ENCODE assay signal across 1 cellular context in the genomic region with DNA sequence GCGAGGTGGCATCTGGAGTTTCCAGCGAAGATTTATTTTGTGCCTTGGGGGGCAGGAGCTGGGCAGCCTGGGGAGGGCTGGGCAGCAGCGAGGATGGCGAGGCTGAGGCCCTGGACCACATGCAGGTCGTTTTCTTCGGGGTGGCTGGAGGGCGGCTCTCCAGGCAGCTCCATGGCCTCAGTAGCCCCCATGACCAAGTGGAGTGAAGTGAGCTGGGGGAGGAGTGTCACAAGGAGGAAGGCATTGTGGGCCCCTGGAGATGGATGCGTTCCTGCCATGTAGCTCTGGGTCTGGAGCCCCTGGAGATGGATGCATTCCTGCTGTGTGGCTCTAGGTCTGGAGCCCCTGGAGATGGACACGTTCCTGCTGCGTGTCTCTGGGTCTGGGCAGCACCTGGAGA.
TF ChIP-seq lines count a peak whose summit lies in the region.

No MANE protein-coding gene starts in this region.

TF ChIP-seq in IMR-90, 13 proteins besides CTCF, POLR2A, EP300 and RAD21:
- TF ChIP-seq BHLHE40 (IDR thresholded peaks at IDR 0.05; ENCODE audit: low read depth, low read length) (no peak), RFX5 (IDR thresholded peaks at IDR 0.05; ENCODE audit: low read depth, low read length) (no peak), FOS (IDR thresholded peaks at IDR 0.05; ENCODE audit: low read depth, low read length) (no peak), RCOR1 (IDR thresholded peaks at IDR 0.05; ENCODE audit: insufficient replicate concordance, low read length) (no peak), MXI1 (IDR thresholded peaks at IDR 0.05; ENCODE audit: borderline replicate concordance, low read depth, low read length) (no peak), SMC3 (IDR thresholded peaks at IDR 0.05; ENCODE audit: low read depth, low read length) (no peak), CEBPB (IDR thresholded peaks at IDR 0.05; ENCODE audit: low read depth, low read length) (no peak), CHD1 (IDR thresholded peaks at IDR 0.05; ENCODE audit: low read depth, low read length) (no peak), MAFK (IDR thresholded peaks at IDR 0.05; ENCODE audit: low read depth, low read length) (no peak), NFE2L2 (IDR thresholded peaks at IDR 0.05; ENCODE audit: low read depth, low read length) (no peak), MAZ (IDR thresholded peaks at IDR 0.05; ENCODE audit: borderline replicate concordance, low read depth, low read length) (no peak)
- TF ChIP-seq, protein P1, sequence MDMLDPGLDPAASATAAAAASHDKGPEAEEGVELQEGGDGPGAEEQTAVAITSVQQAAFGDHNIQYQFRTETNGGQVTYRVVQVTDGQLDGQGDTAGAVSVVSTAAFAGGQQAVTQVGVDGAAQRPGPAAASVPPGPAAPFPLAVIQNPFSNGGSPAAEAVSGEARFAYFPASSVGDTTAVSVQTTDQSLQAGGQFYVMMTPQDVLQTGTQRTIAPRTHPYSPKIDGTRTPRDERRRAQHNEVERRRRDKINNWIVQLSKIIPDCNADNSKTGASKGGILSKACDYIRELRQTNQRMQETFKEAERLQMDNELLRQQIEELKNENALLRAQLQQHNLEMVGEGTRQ (IDR thresholded peaks at IDR 0.05; ENCODE audit: low read depth, low read length), result no peak
- TF ChIP-seq, protein P2, sequence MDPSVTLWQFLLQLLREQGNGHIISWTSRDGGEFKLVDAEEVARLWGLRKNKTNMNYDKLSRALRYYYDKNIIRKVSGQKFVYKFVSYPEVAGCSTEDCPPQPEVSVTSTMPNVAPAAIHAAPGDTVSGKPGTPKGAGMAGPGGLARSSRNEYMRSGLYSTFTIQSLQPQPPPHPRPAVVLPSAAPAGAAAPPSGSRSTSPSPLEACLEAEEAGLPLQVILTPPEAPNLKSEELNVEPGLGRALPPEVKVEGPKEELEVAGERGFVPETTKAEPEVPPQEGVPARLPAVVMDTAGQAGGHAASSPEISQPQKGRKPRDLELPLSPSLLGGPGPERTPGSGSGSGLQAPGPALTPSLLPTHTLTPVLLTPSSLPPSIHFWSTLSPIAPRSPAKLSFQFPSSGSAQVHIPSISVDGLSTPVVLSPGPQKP (IDR thresholded peaks at IDR 0.05; ENCODE audit: borderline replicate concordance, low read depth, low read length), result no peak
